21 cellular contexts compared by ENCODE assay signal in the genomic region with DNA sequence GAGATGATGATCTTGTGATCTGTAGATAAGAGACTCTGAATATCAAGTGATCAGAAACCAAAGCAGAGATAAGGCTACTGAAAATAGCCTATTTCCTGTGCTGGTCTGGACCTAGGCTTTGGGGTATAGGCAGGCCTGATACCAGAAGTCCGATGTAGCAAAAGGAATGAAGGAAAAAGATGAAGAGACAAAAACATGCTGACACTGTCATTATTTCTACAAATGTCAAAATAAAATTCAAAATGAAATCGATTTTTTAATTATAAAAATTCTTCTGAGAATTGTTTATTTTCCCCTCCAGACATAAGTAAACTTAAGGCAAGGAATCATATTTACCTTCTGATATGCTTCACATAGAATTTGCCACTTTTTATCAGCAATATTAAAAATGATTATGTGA.
DNase-seq lines count a peak whose midpoint lies in the region; ATAC-seq, FAIRE-seq and TF ChIP-seq lines count a peak whose summit lies in the region.
"Had no signal": no experiment of that assay in that cellular context is flagged by ENCODE, and none has a peak within 500 bp of the region (broad histone marks: within the 10 kb centered on the region; RNA-seq: fewer than 3 reads in every experiment).

No MANE protein-coding gene starts in this region.

- DNase-seq in A549 (ENCODE audit: low read depth in 1 of 2, low spot score in 1 of 2), result no peak
- DNase-seq in K562 (ENCODE audit: extremely low read depth in 1 of 4, low spot score in 3 of 4), result no peak
- DNase-seq in neural crest cell (ENCODE audit: low read depth, low spot score), result no peak
- DNase-seq in stimulated activated naive CD4-positive, alpha-beta T cell (lab: John Stamatoyannopoulos, UW), result no peak
- DNase-seq: 8988T; AML-193; Caco-2; Calu3; CD4-positive, alpha-beta T cell; CD8-positive, alpha-beta T cell; DMS79 treated with DMSO at 0.1 percent for 48 hours; GF-D8 had no signal

- H3K9me3 ChIP-seq in A549 (no peaks in the 10 kb centered on the region), K562 (replicated peaks; ENCODE audit: control insufficient read depth, insufficient read depth, low read depth, low read length) (no peaks in the 10 kb centered on the region)
- H3K9me3 ChIP-seq: BLaER1 treated with 17β-estradiol and CSF1 and Interleukin-3, amounts not matched to agents 10 nM and 100 nM; Caco-2 had no signal

- H2AFZ ChIP-seq in K562 (ENCODE audit: low read depth, low read length), result no peak overlapping the region

- no peaks in the 10 kb centered on the region for H3K79me2 ChIP-seq in K562 (ENCODE audit: control insufficient read depth, insufficient read depth, low read length)

- intact Hi-C loops in K562 (cut with micrococcal nuclease), result no loop called here

- H3K4me3 ChIP-seq in A549 (no peak overlapping the region), K562 (no peak overlapping the region)
- H3K4me3 ChIP-seq: BLaER1 treated with 17β-estradiol and CSF1 and Interleukin-3, amounts not matched to agents 10 nM and 100 nM had no signal

- H3K9ac ChIP-seq in K562 (ENCODE audit: insufficient read depth in 1 of 2, low read depth in 2 of 2, low read length in 2 of 2), result no peak overlapping the region
- H3K9ac ChIP-seq: BLaER1 treated with 17β-estradiol and CSF1 and Interleukin-3, amounts not matched to agents 10 nM and 100 nM had no signal

- H3K4me2 ChIP-seq in A549, result no peak overlapping the region
- H3K4me2 ChIP-seq in K562 (ENCODE audit: insufficient read depth, low read length), result no peak overlapping the region
- H3K4me2 ChIP-seq: BLaER1 treated with 17β-estradiol and CSF1 and Interleukin-3, amounts not matched to agents 10 nM and 100 nM had no signal

- CTCF ChIA-PET in A549 (lab: Yijun Ruan, JAX) (no interaction called here), K562 (lab: Yijun Ruan, JAX; ENCODE audit: low intra/inter-chr PET ratio) (no interaction called here)

- TF ChIP-seq EP300 in A549 (IDR thresholded peaks at IDR 0.05) (no peak), K562 (IDR thresholded peaks at IDR 0.05; ENCODE audit: low read length) (no peak)

- no peaks in the 10 kb centered on the region for H3K4me1 Mint-ChIP-seq in neural crest cell
- H3K4me1 Mint-ChIP-seq: B cell had no signal

- POLR2A ChIA-PET in A549 (lab: Yijun Ruan, JAX) (no interaction called here), K562 (lab: Yijun Ruan, JAX) (no interaction called here)

- H3K4me1 ChIP-seq in A549 (no peaks in the 10 kb centered on the region), K562 (replicated peaks in 1 of 2; ENCODE audit: control insufficient read depth in 2 of 2, insufficient read depth in 2 of 2, low read length in 2 of 2) (no peaks in the 10 kb centered on the region)
- H3K4me1 ChIP-seq: Caco-2 had no signal

- no peaks in the 10 kb centered on the region for H3K36me3 Mint-ChIP-seq in neural crest cell (ENCODE audit: low read depth)

- H3K27me3 Mint-ChIP-seq in neural crest cell (ENCODE audit: low read depth), result peaks cover 24% of the 10 kb centered on the region
- H3K27me3 Mint-ChIP-seq: B cell; CD4-positive, alpha-beta T cell had no signal

- no peaks in the 10 kb centered on the region for H3K36me3 ChIP-seq in K562 (ENCODE audit: control insufficient read depth, insufficient read depth, low read length)
- H3K36me3 ChIP-seq: BLaER1 treated with 17β-estradiol and CSF1 and Interleukin-3, amounts not matched to agents 10 nM and 100 nM had no signal

- ATAC-seq in A549 (no peak), K562 (no peak), HG02870 (IDR thresholded peaks at IDR 0.05; ENCODE audit: unreplicated experiment) (no peak)
- ATAC-seq: CD8-positive, alpha-beta T cell had no signal

- BruUV-seq in K562 (replicated peaks; lab: Mats Ljungman, UMichigan), result no TSS peak

- FAIRE-seq in A549 (lab: Jason Lieb, UNC), result no peak
- no peak for FAIRE-seq in K562 (lab: Jason Lieb, UNC)
- FAIRE-seq: A204.1, D721Med, G401.6, GM12891, GM19239 had no signal

- 8% methylated on average over 2 of the region's 2 CpGs for WGBS in A549 (ENCODE audit: missing lambda C conversion rate)
- 0% methylated on average over 2 of the region's 2 CpGs for WGBS in K562 (ENCODE audit: insufficient coverage, low coverage, missing lambda C conversion rate)

- TF ChIP-seq POLR2A in A549 (IDR thresholded peaks at IDR 0.05; ENCODE audit: low read length) (no peak), K562 (conservative IDR thresholded peaks at IDR 0.05) (no peak)

- TF ChIP-seq RAD21 in A549 (conservative IDR thresholded peaks at IDR 0.05 in 1 of 2, IDR thresholded peaks at IDR 0.05 in 1 of 2), result no peak
- TF ChIP-seq RAD21 in K562 (CRISPR knock-in tag; conservative IDR thresholded peaks at IDR 0.05 in 1 of 2, IDR thresholded peaks at IDR 0.05 in 1 of 2), result no peak

- peak overlapping the region; percentile 66 for H3K27ac Mint-ChIP-seq in neural crest cell (ENCODE audit: unreplicated experiment)
- H3K27ac Mint-ChIP-seq: B cell; CD4-positive, alpha-beta T cell; CD8-positive, alpha-beta T cell had no signal

- no peaks in the 10 kb centered on the region for H3K9me1 ChIP-seq in K562 (ENCODE audit: control insufficient read depth, insufficient read depth, low read length)

- no peak overlapping the region for H3K4me3 Mint-ChIP-seq in neural crest cell
- H3K4me3 Mint-ChIP-seq: B cell; CD4-positive, alpha-beta T cell; CD8-positive, alpha-beta T cell had no signal

- H3K9me3 Mint-ChIP-seq in neural crest cell, result no peaks in the 10 kb centered on the region

- in situ Hi-C loops in K562 (cut with MboI), result no loop called here

- H4K20me1 ChIP-seq in K562 (replicated peaks; ENCODE audit: control insufficient read depth, insufficient read depth, low read length), result no peaks in the 10 kb centered on the region
- H4K20me1 ChIP-seq: BLaER1 treated with 17β-estradiol and CSF1 and Interleukin-3, amounts not matched to agents 10 nM and 100 nM had no signal

- H3K27ac ChIP-seq in A549, result no peak overlapping the region
- no peak overlapping the region for H3K27ac ChIP-seq in K562 (ENCODE audit: extremely low read depth, low read depth, low read length)
- H3K27ac ChIP-seq: BLaER1 treated with 17β-estradiol and CSF1 and Interleukin-3, amounts not matched to agents 10 nM and 100 nM; C4-2B had no signal

- TF ChIP-seq CTCF in A549 (IDR thresholded peaks at IDR 0.05), result no peak
- TF ChIP-seq CTCF in K562 (IDR thresholded peaks at IDR 0.05 in 2 of 3, conservative IDR thresholded peaks at IDR 0.05 in 1 of 3; ENCODE audit: insufficient read depth in 2 of 3, low read depth in 1 of 3, low read length in 3 of 3), result no peak
- no peak for TF ChIP-seq CTCF in neural crest cell (conservative IDR thresholded peaks at IDR 0.05)

- no peaks in the 10 kb centered on the region for H3K27me3 ChIP-seq in K562 (ENCODE audit: control insufficient read depth in 2 of 2, insufficient read depth in 2 of 2, low read length in 2 of 2)
- H3K27me3 ChIP-seq: BLaER1 treated with 17β-estradiol and CSF1 and Interleukin-3, amounts not matched to agents 10 nM and 100 nM had no signal

TF ChIP-seq in A549, 52 proteins besides CTCF, POLR2A, EP300 and RAD21:
- TF ChIP-seq ZC3H11A (IDR thresholded peaks at IDR 0.05), result no peak
- no peak for TF ChIP-seq CHD4 (IDR thresholded peaks at IDR 0.05; ENCODE audit: borderline replicate concordance)
- peak; percentile 30 for TF ChIP-seq MAFK (IDR thresholded peaks at IDR 0.05; ENCODE audit: partially characterized antibody)

TF ChIP-seq in K562, 482 proteins besides CTCF, POLR2A, EP300 and RAD21:
- TF ChIP-seq MAFF (IDR thresholded peaks at IDR 0.05; ENCODE audit: low read length), result 0 out of 2 replicates have a peak, but pooled peaks have one; percentile 7
- TF ChIP-seq XRCC4 (IDR thresholded peaks at IDR 0.05; ENCODE audit: extremely low read depth, insufficient read depth, insufficient read length), result no peak
- TF ChIP-seq, protein P1, sequence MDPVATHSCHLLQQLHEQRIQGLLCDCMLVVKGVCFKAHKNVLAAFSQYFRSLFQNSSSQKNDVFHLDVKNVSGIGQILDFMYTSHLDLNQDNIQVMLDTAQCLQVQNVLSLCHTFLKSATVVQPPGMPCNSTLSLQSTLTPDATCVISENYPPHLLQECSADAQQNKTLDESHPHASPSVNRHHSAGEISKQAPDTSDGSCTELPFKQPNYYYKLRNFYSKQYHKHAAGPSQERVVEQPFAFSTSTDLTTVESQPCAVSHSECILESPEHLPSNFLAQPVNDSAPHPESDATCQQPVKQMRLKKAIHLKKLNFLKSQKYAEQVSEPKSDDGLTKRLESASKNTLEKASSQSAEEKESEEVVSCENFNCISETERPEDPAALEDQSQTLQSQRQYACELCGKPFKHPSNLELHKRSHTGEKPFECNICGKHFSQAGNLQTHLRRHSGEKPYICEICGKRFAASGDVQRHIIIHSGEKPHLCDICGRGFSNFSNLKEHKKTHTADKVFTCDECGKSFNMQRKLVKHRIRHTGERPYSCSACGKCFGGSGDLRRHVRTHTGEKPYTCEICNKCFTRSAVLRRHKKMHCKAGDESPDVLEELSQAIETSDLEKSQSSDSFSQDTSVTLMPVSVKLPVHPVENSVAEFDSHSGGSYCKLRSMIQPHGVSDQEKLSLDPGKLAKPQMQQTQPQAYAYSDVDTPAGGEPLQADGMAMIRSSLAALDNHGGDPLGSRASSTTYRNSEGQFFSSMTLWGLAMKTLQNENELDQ (CRISPR knock-in tag; IDR thresholded peaks at IDR 0.05; ENCODE audit: borderline replicate concordance), result no peak
- peak; percentile 65 for TF ChIP-seq ZNF316 (IDR thresholded peaks at IDR 0.05)
- TF ChIP-seq CREM (IDR thresholded peaks at IDR 0.05; ENCODE audit: low read depth), result no peak
- no peak for TF ChIP-seq CEBPG (CRISPR knock-in tag; IDR thresholded peaks at IDR 0.05)
- TF ChIP-seq CEBPG (tag; conservative IDR thresholded peaks at IDR 0.05 in 1 of 2, IDR thresholded peaks at IDR 0.05 in 1 of 2), result no peak
- TF ChIP-seq C11orf30 (IDR thresholded peaks at IDR 0.05; ENCODE audit: low read depth), result 0 out of 2 replicates have a peak, but pooled peaks have one; percentile 13
- TF ChIP-seq ZNF766 (CRISPR knock-in tag; conservative IDR thresholded peaks at IDR 0.05), result no peak
- TF ChIP-seq, protein P2, sequence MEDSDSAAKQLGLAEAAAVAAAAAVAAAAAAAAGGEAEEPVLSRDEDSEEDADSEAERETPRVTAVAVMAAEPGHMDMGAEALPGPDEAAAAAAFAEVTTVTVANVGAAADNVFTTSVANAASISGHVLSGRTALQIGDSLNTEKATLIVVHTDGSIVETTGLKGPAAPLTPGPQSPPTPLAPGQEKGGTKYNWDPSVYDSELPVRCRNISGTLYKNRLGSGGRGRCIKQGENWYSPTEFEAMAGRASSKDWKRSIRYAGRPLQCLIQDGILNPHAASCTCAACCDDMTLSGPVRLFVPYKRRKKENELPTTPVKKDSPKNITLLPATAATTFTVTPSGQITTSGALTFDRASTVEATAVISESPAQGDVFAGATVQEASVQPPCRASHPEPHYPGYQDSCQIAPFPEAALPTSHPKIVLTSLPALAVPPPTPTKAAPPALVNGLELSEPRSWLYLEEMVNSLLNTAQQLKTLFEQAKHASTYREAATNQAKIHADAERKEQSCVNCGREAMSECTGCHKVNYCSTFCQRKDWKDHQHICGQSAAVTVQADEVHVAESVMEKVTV (CRISPR knock-in tag; IDR thresholded peaks at IDR 0.05), result no peak
- TF ChIP-seq ZNF212 (CRISPR knock-in tag; IDR thresholded peaks at IDR 0.05), result no peak

Comparison
In these comparisons a context has a peak if more than half of its experiments do, and no peak if none do; other contexts are left out.
1. Of the 35 proteins assayed by ChIP-seq in both K562 and A549: peak only in K562: none; only in A549: MAFK; in both: none; in neither: 34.